In the genomic region with DNA sequence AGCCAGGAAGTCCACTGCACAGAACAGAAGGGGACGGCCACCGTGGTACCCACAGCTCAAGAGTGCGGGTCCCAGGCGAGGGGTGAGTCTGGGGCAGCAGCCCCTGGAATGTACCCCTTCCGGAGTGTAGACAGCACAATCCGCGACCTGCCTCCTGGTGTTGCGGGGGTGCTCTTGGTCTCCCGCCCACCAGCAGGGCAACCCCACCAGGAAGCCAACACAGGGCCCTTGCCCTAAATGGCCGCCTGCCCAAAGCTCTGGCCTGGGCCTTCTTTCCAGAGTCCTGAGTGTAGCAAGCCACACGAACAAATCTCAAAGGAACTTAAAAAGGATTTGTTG, we compare ENCODE assay signal across 12 cellular contexts. TPM values are rescaled to one million over a fixed set of nuclear protein-coding genes. Genes with fewer than 3 reads are reported as not detected.
DNase-seq lines count a peak whose midpoint lies in the region; ATAC-seq, FAIRE-seq and TF ChIP-seq lines count a peak whose summit lies in the region.
"Had no signal": no experiment of that assay in that cellular context is flagged by ENCODE, and none has a peak within 500 bp of the region (broad histone marks: within the 10 kb centered on the region; RNA-seq: fewer than 3 reads in every experiment).

No MANE protein-coding gene starts in this region.

- H3K27ac ChIP-seq in A673 (ENCODE audit: low read depth, low read length, poor library complexity, severe bottlenecking) (no peak overlapping the region), K562 (ENCODE audit: extremely low read depth, low read depth, low read length) (no peak overlapping the region)
- H3K27ac ChIP-seq in effector memory CD4-positive, alpha-beta T cell (ENCODE audit: insufficient read depth, low read length, poor library complexity, severe bottlenecking) = no peak overlapping the region

- no peaks in the 10 kb centered on the region; the same call in 1 of the 2 replicates for H4K20me1 ChIP-seq in K562 (replicated peaks; ENCODE audit: control insufficient read depth, insufficient read depth, low read length)

- no peak for TF ChIP-seq RAD21 in K562 (CRISPR knock-in tag; conservative IDR thresholded peaks at IDR 0.05 in 1 of 2, IDR thresholded peaks at IDR 0.05 in 1 of 2)

- ATAC-seq in K562 = no peak
- ATAC-seq in GM18520 (IDR thresholded peaks at IDR 0.05; ENCODE audit: unreplicated experiment) = no peak
- ATAC-seq in HG02938 (IDR thresholded peaks at IDR 0.05; ENCODE audit: unreplicated experiment) = no peak

- in situ Hi-C loops in HAP-1 (cut with MboI; ENCODE audit: low sequenced_read_pairs) (no loop called here), K562 (cut with MboI) (no loop called here)

- no peak overlapping the region for H2AFZ ChIP-seq in K562 (ENCODE audit: low read depth, low read length)

- TF ChIP-seq POLR2A in K562 (conservative IDR thresholded peaks at IDR 0.05) = no peak

- POLR2A ChIA-PET in A673 (lab: Charles Lee; ENCODE audit: low non-redundant PET) (no interaction called here), K562 (lab: Yijun Ruan, JAX) (interaction anchor here (0.6 to 0.8 kb wide), 2 partner anchors 58 to 68 kb away, joined by 3 read pairs; no protein-coding TSS in a partner anchor)

- TF ChIP-seq EP300 in K562 (IDR thresholded peaks at IDR 0.05; ENCODE audit: low read length) = no peak

- intact Hi-C loops in A673 (cut with micrococcal nuclease; ENCODE audit: unreplicated experiment) (loop anchor here (10.0 kb wide), 1 partner anchor 341 kb away; no protein-coding TSS in a partner anchor), K562 (cut with micrococcal nuclease) (loop anchor here (5.0 kb wide), 1 partner anchor 251 kb away; no protein-coding TSS in a partner anchor)

- peaks cover 34% of the 10 kb centered on the region for H3K79me2 ChIP-seq in K562 (ENCODE audit: control insufficient read depth, insufficient read depth, low read length)

- FAIRE-seq in K562 (lab: Jason Lieb, UNC) = no peak
- FAIRE-seq: GM19239 had no signal

- BruUV-seq in A673 (replicated peaks; lab: Mats Ljungman, UMichigan) (no TSS peak), K562 (replicated peaks; lab: Mats Ljungman, UMichigan) (no TSS peak)

- CTCF ChIA-PET in A673 (lab: Charles Lee) = no interaction called here
- CTCF ChIA-PET in K562 (lab: Yijun Ruan, JAX; ENCODE audit: low intra/inter-chr PET ratio) = no interaction called here

- no peak for TF ChIP-seq CTCF in A673 (conservative IDR thresholded peaks at IDR 0.05; ENCODE audit: low read depth, low read length)
- no peak for TF ChIP-seq CTCF in K562 (IDR thresholded peaks at IDR 0.05 in 2 of 3, conservative IDR thresholded peaks at IDR 0.05 in 1 of 3; ENCODE audit: insufficient read depth in 2 of 3, low read depth in 1 of 3, low read length in 3 of 3)

- H3K4me2 ChIP-seq in K562 (ENCODE audit: insufficient read depth, low read length) = no peak overlapping the region

- DNase-seq in A673 (ENCODE audit: low spot score) (no peak), HAP-1 (ENCODE audit: low spot score in 2 of 2) (peak in 1 of 2 experiments; percentile 8), K562 (ENCODE audit: extremely low read depth in 1 of 4, low spot score in 3 of 4) (no peak), NCI-H2196 (lab: John Stamatoyannopoulos, UW; ENCODE audit: unreplicated experiment) (no peak)
- no peak for DNase-seq in effector memory CD4-positive, alpha-beta T cell
- DNase-seq: NCI-H345; stimulated activated CD4-positive, alpha-beta T cell treated with anti-CD3 and anti-CD28 coated beads, Interleukin-12 subunit alpha, Interleukin-12 subunit beta, amount 100 ng/mL, for 4 hours; transverse colon had no signal

- WGBS in K562 (ENCODE audit: insufficient coverage, low coverage, missing lambda C conversion rate) = 85% methylated on average over 8 of the region's 11 CpGs

- H3K4me3 ChIP-seq in A673 (ENCODE audit: low read depth, low read length, poor library complexity, severe bottlenecking) (peak overlapping the region; percentile 79), HAP-1 (peak overlapping the region; percentile 58; the same call in 1 of the 2 replicates), K562 (no peak overlapping the region), mononuclear cell (ENCODE audit: low read length) (peak overlapping the region; percentile 28)
- H3K4me3 ChIP-seq in effector memory CD4-positive, alpha-beta T cell (ENCODE audit: insufficient read depth, low read depth, low read length, poor library complexity, severe bottlenecking) = no peak overlapping the region

- H3K9me3 ChIP-seq in A673 (ENCODE audit: low read depth, low read length, poor library complexity, severe bottlenecking) (no peaks in the 10 kb centered on the region), HAP-1 (no peaks in the 10 kb centered on the region), K562 (replicated peaks; ENCODE audit: control insufficient read depth, insufficient read depth, low read depth, low read length) (no peaks in the 10 kb centered on the region), mononuclear cell (ENCODE audit: low read depth, low read length) (no peaks in the 10 kb centered on the region)
- H3K9me3 ChIP-seq in effector memory CD4-positive, alpha-beta T cell (ENCODE audit: control insufficient read depth, low read length) = no peaks in the 10 kb centered on the region
- H3K9me3 ChIP-seq: transverse colon had no signal

- H3K36me3 ChIP-seq in A673 (ENCODE audit: insufficient read depth, low read length, poor library complexity, severe bottlenecking) (no peaks in the 10 kb centered on the region), HAP-1 (replicated peaks) (peaks cover 18% of the 10 kb centered on the region), K562 (ENCODE audit: control insufficient read depth, insufficient read depth, low read length) (peaks cover 28% of the 10 kb centered on the region; the same call in 2 of the 3 replicates)
- H3K36me3 ChIP-seq in effector memory CD4-positive, alpha-beta T cell (ENCODE audit: control insufficient read depth, insufficient read depth, low read length) = no peaks in the 10 kb centered on the region
- H3K36me3 ChIP-seq: transverse colon had no signal

- H3K27me3 ChIP-seq in A673 (replicated peaks; ENCODE audit: insufficient read depth, low read depth, low read length, poor library complexity) = no peaks in the 10 kb centered on the region
- no peaks in the 10 kb centered on the region for H3K27me3 ChIP-seq in HAP-1 (ENCODE audit: low read depth)
- H3K27me3 ChIP-seq in K562 (ENCODE audit: control insufficient read depth in 2 of 2, insufficient read depth in 2 of 2, low read length in 2 of 2) = peaks cover 0 to 13% of the 10 kb centered on the region in 2 experiments; a peak in 4 of 5 replicates
- H3K27me3 ChIP-seq in mononuclear cell (ENCODE audit: insufficient read depth, low read length) = no peaks in the 10 kb centered on the region
- no peaks in the 10 kb centered on the region for H3K27me3 ChIP-seq in effector memory CD4-positive, alpha-beta T cell (replicated peaks; ENCODE audit: control insufficient read depth, insufficient read depth, low read length, poor library complexity, severe bottlenecking)
- H3K27me3 ChIP-seq: transverse colon had no signal

- H3K9me1 ChIP-seq in K562 (ENCODE audit: control insufficient read depth, insufficient read depth, low read length) = no peaks in the 10 kb centered on the region

- H3K9ac ChIP-seq in K562 (ENCODE audit: insufficient read depth in 1 of 2, low read depth in 2 of 2, low read length in 2 of 2) = peak overlapping the region in 1 of 2 experiments; percentile 92; a peak in 2 of 4 replicates

- H3K4me1 ChIP-seq in A673 (ENCODE audit: insufficient read depth, low read length, poor library complexity, severe bottlenecking) (peaks cover 20% of the 10 kb centered on the region), HAP-1 (no peaks in the 10 kb centered on the region; the same call in 1 of the 2 replicates), K562 (replicated peaks in 1 of 2; ENCODE audit: control insufficient read depth in 2 of 2, insufficient read depth in 2 of 2, low read length in 2 of 2) (peaks cover 7 to 61% of the 10 kb centered on the region in 2 experiments; a peak in 4 of 5 replicates), mononuclear cell (ENCODE audit: insufficient read depth, low read length) (peaks cover 33% of the 10 kb centered on the region)
- peaks cover 10% of the 10 kb centered on the region for H3K4me1 ChIP-seq in effector memory CD4-positive, alpha-beta T cell (ENCODE audit: control insufficient read depth, insufficient read depth, low read length, poor library complexity, severe bottlenecking)

TF ChIP-seq in K562, 482 proteins besides CTCF, POLR2A, EP300 and RAD21 (continues in another document):
- TF ChIP-seq SMARCB1 (IDR thresholded peaks at IDR 0.05; ENCODE audit: insufficient read length, low read depth) (no peak), ZC3H8 (IDR thresholded peaks at IDR 0.05) (no peak), RBFOX2 (IDR thresholded peaks at IDR 0.05; ENCODE audit: low read depth, low read length) (peak; percentile 6; the same call in 1 of the 2 replicates)

RNA-seq across cellular contexts. Expression of a gene that starts 1.1 kb away (rescaled TPM):
- total RNA-seq in A673 (2021) (59.6 and 72.1 TPM in 2 replicates), K562 (2014; rRNA removed) (34.7 and 41.3 TPM in 2 replicates), K562 (2014; rRNA removed; fragmentation: Illumina TruSeq; extraction: Trizol) (8.0 and 8.7 TPM in 2 replicates), K562 (2015; rRNA removed; fragmentation: Illumina TruSeq; extraction: Trizol) (18.8 and 21.4 TPM in 2 replicates), K562 (2021) (88.7 and 91.3 TPM in 2 replicates), mononuclear cell (10.6 TPM)
- total RNA-seq in K562 (2011; cell fraction: chromatin; rRNA removed; ENCODE audit: low replicate concordance) = 43.8 and 108 TPM in 2 replicates
- 90.5 and 93.4 TPM in 2 replicates for total RNA-seq in K562 (2011; cell fraction: nucleolus; rRNA removed)
- total RNA-seq in K562 (2011; cell fraction: nucleoplasm; rRNA removed) = 52.4 and 63.7 TPM in 2 replicates
- polyA plus RNA-seq in K562 (2011; rRNA removed) (11.5 and 24.6 TPM in 2 replicates), K562 (2014; fragmentation: Illumina TruSeq; extraction: Trizol) (12.0 and 24.5 TPM in 2 replicates), K562 (2014; fragmentation: Nextera tagmentation; extraction: Ambion mirVana) (1 to 10 TPM in 1 of 2 experiments, under 1 TPM in 1; 0.65 to 2.3 TPM), K562 (2014; rRNA removed) (36.6 and 50.8 TPM in 2 replicates)
- polyA plus RNA-seq in K562 (2011; cell fraction: cytosol; rRNA removed) = 20.4 and 78.6 TPM in 2 replicates
- 49.9 and 126 TPM in 2 replicates for polyA plus RNA-seq in K562 (2011; cell fraction: nucleus; rRNA removed)
- polyA plus RNA-seq in K562 (2012) = 20.5 and 34.6 TPM in 2 replicates
- polyA minus RNA-seq in K562 (2011; rRNA and poly(A)+ RNA removed) = 11.9 and 16.0 TPM in 2 replicates
- 41.4 and 45.6 TPM in 2 replicates for polyA minus RNA-seq in K562 (2011; cell fraction: cytosol; rRNA and poly(A)+ RNA removed)
- 23.3 TPM in 2 replicates for polyA minus RNA-seq in K562 (2011; cell fraction: nucleus; rRNA and poly(A)+ RNA removed)

Comparison
In these comparisons a context has a peak if more than half of its experiments do, and no peak if none do; other contexts are left out.
1. H3K4me3 ChIP-seq: peak in A673 (single experiment), HAP-1 (single experiment) and mononuclear cell (single experiment); none in K562 (single experiment) and effector memory CD4-positive, alpha-beta T cell (single experiment).